ENCODE assay signal across 23 cellular contexts in genomic region chr9:114089206-114089840, GRCh38. TPM values are rescaled to one million over a fixed set of nuclear protein-coding genes. Genes with fewer than 3 reads are reported as not detected.
DNase-seq lines count a peak whose midpoint lies in the region; ATAC-seq and TF ChIP-seq lines count a peak whose summit lies in the region.
"Had no signal": no experiment of that assay in that cellular context is flagged by ENCODE, and none has a peak within 500 bp of the region (broad histone marks: within the 10 kb centered on the region; RNA-seq: fewer than 3 reads in every experiment).

No MANE protein-coding gene starts in this region.

- peaks cover 7% of the 10 kb centered on the region for H3K27me3 Mint-ChIP-seq in activated naive CD8-positive, alpha-beta T cell treated with anti-CD3 and anti-CD28 coated beads for 36 hours

- no peaks in the 10 kb centered on the region for H3K9me3 Mint-ChIP-seq in activated naive CD8-positive, alpha-beta T cell treated with anti-CD3 and anti-CD28 coated beads for 36 hours
- H3K9me3 Mint-ChIP-seq: CD8-positive, alpha-beta T cell; GM23338 had no signal

- no peaks in the 10 kb centered on the region for H3K4me1 Mint-ChIP-seq in activated naive CD8-positive, alpha-beta T cell treated with anti-CD3 and anti-CD28 coated beads for 36 hours
- H3K4me1 Mint-ChIP-seq: GM23338 had no signal

- no peaks in the 10 kb centered on the region for H3K9me3 ChIP-seq in sigmoid colon

- no peaks in the 10 kb centered on the region for H3K36me3 ChIP-seq in sigmoid colon

- WGBS in sigmoid colon, 2 donors = 90 to 92% methylated on average over 4 of the region's 4 CpGs

- intact Hi-C loops in sigmoid colon (cut with DNase I) = no loop called here

- no peak for TF ChIP-seq POLR2A in sigmoid colon (IDR thresholded peaks at IDR 0.05)

- no peak for TF ChIP-seq EP300 in sigmoid colon (IDR thresholded peaks at IDR 0.05)

- H3K36me3 Mint-ChIP-seq in activated naive CD8-positive, alpha-beta T cell treated with anti-CD3 and anti-CD28 coated beads for 36 hours = no peaks in the 10 kb centered on the region
- H3K36me3 Mint-ChIP-seq: CD8-positive, alpha-beta T cell had no signal

- H3K27me3 ChIP-seq in sigmoid colon = peaks cover 0 to 3% (median 0%) of the 10 kb centered on the region in 3 donors

- peak; percentile 7 for DNase-seq in ecto neural progenitor cell (ENCODE audit: low spot score)
- peak; percentile 84 for DNase-seq in mesenteric fat pad (ENCODE audit: low spot score)
- DNase-seq in sigmoid colon = peak; percentile 44
- DNase-seq in activated naive CD8-positive, alpha-beta T cell treated with anti-CD3 and anti-CD28 coated beads for 36 hours = no peak
- DNase-seq: AML-193, C1 segment of cervical spinal cord, DND-41, Karpas-422, NCI-H1694 treated with DMSO at 0.1 percent for 48 hours, NCI-H2081 treated with DMSO at 0.1 percent for 48 hours, NCI-H2171 treated with DMSO at 0.1 percent for 48 hours, NCI-H524 treated with DMSO at 0.1 percent for 48 hours, NCI-H82 had no signal

- no peak overlapping the region for H3K4me3 Mint-ChIP-seq in activated naive CD8-positive, alpha-beta T cell treated with anti-CD3 and anti-CD28 coated beads for 36 hours
- H3K4me3 Mint-ChIP-seq: CD8-positive, alpha-beta T cell; GM23338 had no signal

- no peak overlapping the region for H3K27ac Mint-ChIP-seq in activated naive CD8-positive, alpha-beta T cell treated with anti-CD3 and anti-CD28 coated beads for 36 hours
- H3K27ac Mint-ChIP-seq: CD8-positive, alpha-beta T cell; GM23338 had no signal

- no peak for TF ChIP-seq CTCF in 22Rv1 (IDR thresholded peaks at IDR 0.05)
- no peak for TF ChIP-seq CTCF in sigmoid colon (IDR thresholded peaks at IDR 0.05)

- no peaks in the 10 kb centered on the region for H3K4me1 ChIP-seq in sigmoid colon

- no peak overlapping the region for H3K4me3 ChIP-seq in sigmoid colon
- H3K4me3 ChIP-seq: GM12878, GM23338 had no signal

- peak overlapping the region; percentile 100 for H3K27ac ChIP-seq in 22Rv1
- no peak overlapping the region for H3K27ac ChIP-seq in sigmoid colon

- ATAC-seq in HG03521 (IDR thresholded peaks at IDR 0.05; ENCODE audit: unreplicated experiment) = no peak
- no peak for ATAC-seq in HG02610 (IDR thresholded peaks at IDR 0.05; ENCODE audit: unreplicated experiment)
- ATAC-seq: CD8-positive, alpha-beta T cell; GM12878; GM23338; HCT116; Panc1; SK-N-SH treated with all-trans-retinoic acid at 6 μM for 48 hours had no signal

RNA-seq across cellular contexts. Expression of gene KIF12, which starts 9.8 kb away (rescaled TPM):
- total RNA-seq in mesenteric fat pad (0.84 TPM), sigmoid colon (1 to 10 TPM in 1 of 4 donors, not detected in 3; 1.4 TPM)
- polyA plus RNA-seq in sigmoid colon = 1 to 10 TPM; 2.5 to 6.9 (median 4.8) TPM
- total RNA-seq in activated naive CD8-positive, alpha-beta T cell treated with anti-CD3 and anti-CD28 coated beads for 36 hours = not detected
- total RNA-seq: CD8-positive, alpha-beta T cell; GM12878 had no signal
- polyA plus RNA-seq: AG04450, GM12878 had no signal

RNA-seq across cellular contexts. Expression of gene AMBP, which starts 11.2 kb away (rescaled TPM):
- total RNA-seq in mesenteric fat pad (not detected), sigmoid colon (not detected)
- under 1 TPM in 1 of 3 donors, not detected in 2; 0.66 TPM for polyA plus RNA-seq in sigmoid colon
- not detected for total RNA-seq in activated naive CD8-positive, alpha-beta T cell treated with anti-CD3 and anti-CD28 coated beads for 36 hours
- total RNA-seq: CD8-positive, alpha-beta T cell had no signal
